2 cellular contexts compared by ENCODE assay signal in the genomic region with DNA sequence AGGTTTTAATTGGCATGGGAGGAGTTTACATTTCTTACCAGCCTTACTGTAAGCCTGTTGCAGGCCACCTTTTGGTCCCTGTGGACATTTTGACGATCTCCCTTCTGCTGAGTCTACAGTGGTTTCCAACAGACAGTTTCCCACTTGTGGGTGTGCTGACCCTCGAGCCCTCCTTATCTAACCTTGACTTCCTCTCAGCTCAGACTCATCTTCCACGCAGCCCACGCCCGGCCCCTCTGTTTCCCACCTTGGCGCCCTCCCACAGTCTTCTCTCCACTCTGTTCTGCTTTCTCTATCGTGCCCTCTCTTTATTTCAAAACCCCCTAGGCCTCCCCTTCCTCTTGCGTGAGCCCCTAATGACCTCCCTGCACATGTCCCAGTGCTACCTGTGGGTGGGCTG.
TF ChIP-seq lines count a peak whose summit lies in the region.

No MANE protein-coding gene starts in this region.

TF ChIP-seq in K562, 482 proteins besides CTCF, POLR2A, EP300 and RAD21 (continues in another document):
- TF ChIP-seq, protein P1, sequence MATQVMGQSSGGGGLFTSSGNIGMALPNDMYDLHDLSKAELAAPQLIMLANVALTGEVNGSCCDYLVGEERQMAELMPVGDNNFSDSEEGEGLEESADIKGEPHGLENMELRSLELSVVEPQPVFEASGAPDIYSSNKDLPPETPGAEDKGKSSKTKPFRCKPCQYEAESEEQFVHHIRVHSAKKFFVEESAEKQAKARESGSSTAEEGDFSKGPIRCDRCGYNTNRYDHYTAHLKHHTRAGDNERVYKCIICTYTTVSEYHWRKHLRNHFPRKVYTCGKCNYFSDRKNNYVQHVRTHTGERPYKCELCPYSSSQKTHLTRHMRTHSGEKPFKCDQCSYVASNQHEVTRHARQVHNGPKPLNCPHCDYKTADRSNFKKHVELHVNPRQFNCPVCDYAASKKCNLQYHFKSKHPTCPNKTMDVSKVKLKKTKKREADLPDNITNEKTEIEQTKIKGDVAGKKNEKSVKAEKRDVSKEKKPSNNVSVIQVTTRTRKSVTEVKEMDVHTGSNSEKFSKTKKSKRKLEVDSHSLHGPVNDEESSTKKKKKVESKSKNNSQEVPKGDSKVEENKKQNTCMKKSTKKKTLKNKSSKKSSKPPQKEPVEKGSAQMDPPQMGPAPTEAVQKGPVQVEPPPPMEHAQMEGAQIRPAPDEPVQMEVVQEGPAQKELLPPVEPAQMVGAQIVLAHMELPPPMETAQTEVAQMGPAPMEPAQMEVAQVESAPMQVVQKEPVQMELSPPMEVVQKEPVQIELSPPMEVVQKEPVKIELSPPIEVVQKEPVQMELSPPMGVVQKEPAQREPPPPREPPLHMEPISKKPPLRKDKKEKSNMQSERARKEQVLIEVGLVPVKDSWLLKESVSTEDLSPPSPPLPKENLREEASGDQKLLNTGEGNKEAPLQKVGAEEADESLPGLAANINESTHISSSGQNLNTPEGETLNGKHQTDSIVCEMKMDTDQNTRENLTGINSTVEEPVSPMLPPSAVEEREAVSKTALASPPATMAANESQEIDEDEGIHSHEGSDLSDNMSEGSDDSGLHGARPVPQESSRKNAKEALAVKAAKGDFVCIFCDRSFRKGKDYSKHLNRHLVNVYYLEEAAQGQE (CRISPR knock-in tag; IDR thresholded peaks at IDR 0.05; ENCODE audit: low read depth) = no peak
- TF ChIP-seq CBX8 (IDR thresholded peaks at IDR 0.05; ENCODE audit: borderline replicate concordance, extremely low read depth, low read depth, low read length, poor library complexity, severe bottlenecking) (no peak), PCBP1 (IDR thresholded peaks at IDR 0.05; ENCODE audit: low read depth, low read length, poor library complexity, severe bottlenecking) (no peak), KDM4B (IDR thresholded peaks at IDR 0.05; ENCODE audit: borderline replicate concordance in 2 of 2, low read depth in 1 of 2) (no peak), CBFB (CRISPR knock-in tag; IDR thresholded peaks at IDR 0.05) (no peak), MAFG (tag; conservative IDR thresholded peaks at IDR 0.05) (no peak), YBX1 (IDR thresholded peaks at IDR 0.05) (no peak), EGR1 (conservative IDR thresholded peaks at IDR 0.05) (0 out of 2 replicates have a peak, but pooled peaks have one; percentile 34), ZC3H4 (CRISPR knock-in tag; IDR thresholded peaks at IDR 0.05; ENCODE audit: borderline replicate concordance) (no peak), MIER1 (IDR thresholded peaks at IDR 0.05; ENCODE audit: low read depth) (no peak), SREBF2 (CRISPR knock-in tag; IDR thresholded peaks at IDR 0.05) (no peak), ZNF583 (CRISPR knock-in tag; IDR thresholded peaks at IDR 0.05) (no peak), ZBTB7A (IDR thresholded peaks at IDR 0.05; ENCODE audit: borderline replicate concordance, control insufficient read depth, low read depth, low read length) (peak; percentile 55; the same call in 1 of the 2 replicates), ZNF253 (CRISPR knock-in tag; conservative IDR thresholded peaks at IDR 0.05) (no peak), SAFB2 (IDR thresholded peaks at IDR 0.05; ENCODE audit: borderline replicate concordance, low read depth, low read length, severe bottlenecking) (no peak), PHF21A (IDR thresholded peaks at IDR 0.05; ENCODE audit: borderline replicate concordance, low read depth) (no peak), RFX5 (IDR thresholded peaks at IDR 0.05; ENCODE audit: low read depth, low read length) (no peak), JUNB (CRISPR knock-in tag; conservative IDR thresholded peaks at IDR 0.05) (no peak), PTTG1 (tag; IDR thresholded peaks at IDR 0.05; ENCODE audit: low read depth) (no peak), RBFOX2 (IDR thresholded peaks at IDR 0.05; ENCODE audit: low read depth, low read length) (peak; percentile 3; the same call in 1 of the 2 replicates), LARP7 (IDR thresholded peaks at IDR 0.05) (no peak), NFE2 (IDR thresholded peaks at IDR 0.05; ENCODE audit: low read depth) (no peak), ETV5 (CRISPR knock-in tag; IDR thresholded peaks at IDR 0.05; ENCODE audit: low read depth) (0 out of 2 replicates have a peak, but pooled peaks have one; percentile 25), ZBED1 (IDR thresholded peaks at IDR 0.05) (no peak), KLF6 (CRISPR knock-in tag; IDR thresholded peaks at IDR 0.05; ENCODE audit: borderline replicate concordance) (no peak), CREBBP (IDR thresholded peaks at IDR 0.05; ENCODE audit: low read depth, low read length) (no peak), NONO (IDR thresholded peaks at IDR 0.05; ENCODE audit: low read depth in 2 of 2, low read length in 1 of 2) (no peak), HNRNPL (IDR thresholded peaks at IDR 0.05; ENCODE audit: low read depth, low read length) (no peak), CBFA2T3 (IDR thresholded peaks at IDR 0.05) (0 out of 2 replicates have a peak, but pooled peaks have one; percentile 10)
- TF ChIP-seq, protein P2, sequence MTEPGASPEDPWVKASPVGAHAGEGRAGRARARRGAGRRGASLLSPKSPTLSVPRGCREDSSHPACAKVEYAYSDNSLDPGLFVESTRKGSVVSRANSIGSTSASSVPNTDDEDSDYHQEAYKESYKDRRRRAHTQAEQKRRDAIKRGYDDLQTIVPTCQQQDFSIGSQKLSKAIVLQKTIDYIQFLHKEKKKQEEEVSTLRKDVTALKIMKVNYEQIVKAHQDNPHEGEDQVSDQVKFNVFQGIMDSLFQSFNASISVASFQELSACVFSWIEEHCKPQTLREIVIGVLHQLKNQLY (CRISPR knock-in tag; conservative IDR thresholded peaks at IDR 0.05) = no peak

TF ChIP-seq in GM23338, 12 proteins besides CTCF, POLR2A, EP300 and RAD21:
- no peak for TF ChIP-seq ZNF331 (CRISPR knock-in tag; IDR thresholded peaks at IDR 0.05; ENCODE audit: low read depth)
- no peak for TF ChIP-seq STAT1 (IDR thresholded peaks at IDR 0.05; ENCODE audit: unreplicated experiment)
- TF ChIP-seq, protein P3, sequence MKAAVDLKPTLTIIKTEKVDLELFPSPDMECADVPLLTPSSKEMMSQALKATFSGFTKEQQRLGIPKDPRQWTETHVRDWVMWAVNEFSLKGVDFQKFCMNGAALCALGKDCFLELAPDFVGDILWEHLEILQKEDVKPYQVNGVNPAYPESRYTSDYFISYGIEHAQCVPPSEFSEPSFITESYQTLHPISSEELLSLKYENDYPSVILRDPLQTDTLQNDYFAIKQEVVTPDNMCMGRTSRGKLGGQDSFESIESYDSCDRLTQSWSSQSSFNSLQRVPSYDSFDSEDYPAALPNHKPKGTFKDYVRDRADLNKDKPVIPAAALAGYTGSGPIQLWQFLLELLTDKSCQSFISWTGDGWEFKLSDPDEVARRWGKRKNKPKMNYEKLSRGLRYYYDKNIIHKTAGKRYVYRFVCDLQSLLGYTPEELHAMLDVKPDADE (IDR thresholded peaks at IDR 0.05) = no peak
- TF ChIP-seq POLR2AphosphoS5 (IDR thresholded peaks at IDR 0.05; ENCODE audit: low read depth) = no peak
- no peak for TF ChIP-seq JUNB (IDR thresholded peaks at IDR 0.05; ENCODE audit: unreplicated experiment)
- TF ChIP-seq EZH2phosphoT487 (IDR thresholded peaks at IDR 0.05; ENCODE audit: unreplicated experiment) = no peak
- TF ChIP-seq EZH2 (IDR thresholded peaks at IDR 0.05; ENCODE audit: low read depth, unreplicated experiment) = no peak
- TF ChIP-seq, protein P1 (IDR thresholded peaks at IDR 0.05; ENCODE audit: unreplicated experiment) = no peak
- no peak for TF ChIP-seq ZNF114 (CRISPR knock-in tag; IDR thresholded peaks at IDR 0.05)
- TF ChIP-seq NANOG (IDR thresholded peaks at IDR 0.05; ENCODE audit: borderline replicate concordance) = no peak
- TF ChIP-seq, protein P4, sequence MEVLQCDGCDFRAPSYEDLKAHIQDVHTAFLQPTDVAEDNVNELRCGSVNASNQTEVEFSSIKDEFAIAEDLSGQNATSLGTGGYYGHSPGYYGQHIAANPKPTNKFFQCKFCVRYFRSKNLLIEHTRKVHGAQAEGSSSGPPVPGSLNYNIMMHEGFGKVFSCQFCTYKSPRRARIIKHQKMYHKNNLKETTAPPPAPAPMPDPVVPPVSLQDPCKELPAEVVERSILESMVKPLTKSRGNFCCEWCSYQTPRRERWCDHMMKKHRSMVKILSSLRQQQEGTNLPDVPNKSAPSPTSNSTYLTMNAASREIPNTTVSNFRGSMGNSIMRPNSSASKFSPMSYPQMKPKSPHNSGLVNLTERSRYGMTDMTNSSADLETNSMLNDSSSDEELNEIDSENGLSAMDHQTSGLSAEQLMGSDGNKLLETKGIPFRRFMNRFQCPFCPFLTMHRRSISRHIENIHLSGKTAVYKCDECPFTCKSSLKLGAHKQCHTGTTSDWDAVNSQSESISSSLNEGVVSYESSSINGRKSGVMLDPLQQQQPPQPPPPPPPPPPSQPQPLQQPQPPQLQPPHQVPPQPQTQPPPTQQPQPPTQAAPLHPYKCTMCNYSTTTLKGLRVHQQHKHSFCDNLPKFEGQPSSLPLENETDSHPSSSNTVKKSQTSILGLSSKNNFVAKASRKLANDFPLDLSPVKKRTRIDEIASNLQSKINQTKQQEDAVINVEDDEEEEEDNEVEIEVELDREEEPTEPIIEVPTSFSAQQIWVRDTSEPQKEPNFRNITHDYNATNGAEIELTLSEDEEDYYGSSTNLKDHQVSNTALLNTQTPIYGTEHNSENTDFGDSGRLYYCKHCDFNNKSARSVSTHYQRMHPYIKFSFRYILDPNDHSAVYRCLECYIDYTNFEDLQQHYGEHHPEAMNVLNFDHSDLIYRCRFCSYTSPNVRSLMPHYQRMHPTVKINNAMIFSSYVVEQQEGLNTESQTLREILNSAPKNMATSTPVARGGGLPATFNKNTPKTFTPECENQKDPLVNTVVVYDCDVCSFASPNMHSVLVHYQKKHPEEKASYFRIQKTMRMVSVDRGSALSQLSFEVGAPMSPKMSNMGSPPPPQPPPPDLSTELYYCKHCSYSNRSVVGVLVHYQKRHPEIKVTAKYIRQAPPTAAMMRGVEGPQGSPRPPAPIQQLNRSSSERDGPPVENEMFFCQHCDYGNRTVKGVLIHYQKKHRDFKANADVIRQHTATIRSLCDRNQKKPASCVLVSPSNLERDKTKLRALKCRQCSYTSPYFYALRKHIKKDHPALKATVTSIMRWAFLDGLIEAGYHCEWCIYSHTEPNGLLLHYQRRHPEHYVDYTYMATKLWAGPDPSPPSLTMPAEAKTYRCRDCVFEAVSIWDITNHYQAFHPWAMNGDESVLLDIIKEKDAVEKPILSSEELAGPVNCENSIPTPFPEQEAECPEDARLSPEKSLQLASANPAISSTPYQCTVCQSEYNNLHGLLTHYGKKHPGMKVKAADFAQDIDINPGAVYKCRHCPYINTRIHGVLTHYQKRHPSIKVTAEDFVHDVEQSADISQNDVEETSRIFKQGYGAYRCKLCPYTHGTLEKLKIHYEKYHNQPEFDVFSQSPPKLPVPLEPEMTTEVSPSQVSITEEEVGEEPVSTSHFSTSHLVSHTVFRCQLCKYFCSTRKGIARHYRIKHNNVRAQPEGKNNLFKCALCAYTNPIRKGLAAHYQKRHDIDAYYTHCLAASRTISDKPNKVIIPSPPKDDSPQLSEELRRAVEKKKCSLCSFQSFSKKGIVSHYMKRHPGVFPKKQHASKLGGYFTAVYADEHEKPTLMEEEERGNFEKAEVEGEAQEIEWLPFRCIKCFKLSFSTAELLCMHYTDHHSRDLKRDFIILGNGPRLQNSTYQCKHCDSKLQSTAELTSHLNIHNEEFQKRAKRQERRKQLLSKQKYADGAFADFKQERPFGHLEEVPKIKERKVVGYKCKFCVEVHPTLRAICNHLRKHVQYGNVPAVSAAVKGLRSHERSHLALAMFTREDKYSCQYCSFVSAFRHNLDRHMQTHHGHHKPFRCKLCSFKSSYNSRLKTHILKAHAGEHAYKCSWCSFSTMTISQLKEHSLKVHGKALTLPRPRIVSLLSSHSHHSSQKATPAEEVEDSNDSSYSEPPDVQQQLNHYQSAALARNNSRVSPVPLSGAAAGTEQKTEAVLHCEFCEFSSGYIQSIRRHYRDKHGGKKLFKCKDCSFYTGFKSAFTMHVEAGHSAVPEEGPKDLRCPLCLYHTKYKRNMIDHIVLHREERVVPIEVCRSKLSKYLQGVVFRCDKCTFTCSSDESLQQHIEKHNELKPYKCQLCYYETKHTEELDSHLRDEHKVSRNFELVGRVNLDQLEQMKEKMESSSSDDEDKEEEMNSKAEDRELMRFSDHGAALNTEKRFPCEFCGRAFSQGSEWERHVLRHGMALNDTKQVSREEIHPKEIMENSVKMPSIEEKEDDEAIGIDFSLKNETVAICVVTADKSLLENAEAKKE (CRISPR knock-in tag; IDR thresholded peaks at IDR 0.05) = no peak
- TF ChIP-seq CREB1 (CRISPR knock-in tag; IDR thresholded peaks at IDR 0.05; ENCODE audit: low read depth) = no peak
